ENCODE assay signal across 8 cellular contexts in genomic region chr16:1706386-1707192, GRCh38. TPM values are rescaled to one million over a fixed set of nuclear protein-coding genes. Genes with fewer than 3 reads are reported as not detected.
DNase-seq lines count a peak whose midpoint lies in the region; ATAC-seq, FAIRE-seq and TF ChIP-seq lines count a peak whose summit lies in the region.

No MANE protein-coding gene starts in this region.

- TF ChIP-seq RAD21 in K562 (CRISPR knock-in tag; conservative IDR thresholded peaks at IDR 0.05 in 1 of 2, IDR thresholded peaks at IDR 0.05 in 1 of 2) = no peak

- H3K27ac ChIP-seq in SU-DHL-6 (ENCODE audit: low read depth, low read length) (peak overlapping the region; percentile 44), K562 (ENCODE audit: extremely low read depth, low read depth, low read length) (peak overlapping the region; percentile 76)

- peaks cover 16% of the 10 kb centered on the region; the same call in 1 of the 2 replicates for H3F3A ChIP-seq in SU-DHL-6 (ENCODE audit: insufficient read depth)

- H2AFZ ChIP-seq in SU-DHL-6 (ENCODE audit: low read depth, low read length, severe bottlenecking) (peak overlapping the region; percentile 20), K562 (ENCODE audit: low read depth, low read length) (peak overlapping the region; percentile 77)

- no peaks in the 10 kb centered on the region for H3K9me2 ChIP-seq in SU-DHL-6 (replicated peaks; ENCODE audit: insufficient read depth, low read length)

- H3K9me1 ChIP-seq in K562 (ENCODE audit: control insufficient read depth, insufficient read depth, low read length) = peaks cover 4% of the 10 kb centered on the region

- ATAC-seq in HG03025 (IDR thresholded peaks at IDR 0.05; ENCODE audit: low FRiP score, unreplicated experiment) (peak; percentile 32), K562 (peak; percentile 35)

- no peaks in the 10 kb centered on the region for H3K27me3 ChIP-seq in SU-DHL-6 (ENCODE audit: low read length)
- no peaks in the 10 kb centered on the region for H3K27me3 ChIP-seq in K562 (ENCODE audit: control insufficient read depth in 2 of 2, insufficient read depth in 2 of 2, low read length in 2 of 2)

- POLR2A ChIA-PET in K562 (lab: Yijun Ruan, JAX) = interaction anchor here (0.6 to 4.1 kb wide), 16 partner anchors 13 to 599 kb away, joined by 3 to 21 read pairs (median 4); partner anchors contain the start of genes GNPTG, JPT2, TELO2 and TSR3

- H4K20me1 ChIP-seq in SU-DHL-6 (ENCODE audit: low read depth, low read length) (no peaks in the 10 kb centered on the region), K562 (replicated peaks; ENCODE audit: control insufficient read depth, insufficient read depth, low read length) (peaks cover 25% of the 10 kb centered on the region)

- no peaks in the 10 kb centered on the region for H3K9me3 ChIP-seq in SU-DHL-6 (ENCODE audit: insufficient read depth, low read length)
- H3K9me3 ChIP-seq in K562 (replicated peaks; ENCODE audit: control insufficient read depth, insufficient read depth, low read depth, low read length) = no peaks in the 10 kb centered on the region

- DNase-seq in NCI-H146 (lab: John Stamatoyannopoulos, UW) (peak; percentile 67), NCI-H146 treated with DMSO at 0.1 percent for 48 hours (lab: John Stamatoyannopoulos, UW; ENCODE audit: unreplicated experiment) (no peak), K562 (ENCODE audit: extremely low read depth in 1 of 4, low spot score in 3 of 4) (peak; percentile 56 to 72 (median 62)), iPS-NIHi7 (ENCODE audit: extremely low spot score) (peak; percentile 35)
- DNase-seq in stimulated activated CD4-positive, alpha-beta T cell treated with anti-CD3 and anti-CD28 coated beads, Interleukin-1b, Interleukin-23, amount 100 ng/mL, for 4 hours (ENCODE audit: low read depth in 2 of 2) = peak; percentile 31 to 38
- no peak for DNase-seq in NK-92 treated with Interleukin-12 subunit alpha and Interleukin-12 subunit beta, amount 100 ng/mL, for 24 hours (lab: John Stamatoyannopoulos, UW)

- TF ChIP-seq POLR2A in K562 (conservative IDR thresholded peaks at IDR 0.05) = no peak

- TF ChIP-seq CTCF in SU-DHL-6 (IDR thresholded peaks at IDR 0.05; ENCODE audit: insufficient read depth, low read length, poor library complexity, severe bottlenecking) = no peak
- no peak for TF ChIP-seq CTCF in K562 (IDR thresholded peaks at IDR 0.05 in 2 of 3, conservative IDR thresholded peaks at IDR 0.05 in 1 of 3; ENCODE audit: insufficient read depth in 2 of 3, low read depth in 1 of 3, low read length in 3 of 3)

- peak overlapping the region; percentile 76 for H3K4me2 ChIP-seq in SU-DHL-6 (ENCODE audit: low read depth, low read length, poor library complexity, severe bottlenecking)
- peak overlapping the region; percentile 98 for H3K4me2 ChIP-seq in K562 (ENCODE audit: insufficient read depth, low read length)

- FAIRE-seq in K562 (lab: Jason Lieb, UNC) = no peak

- H3K4me1 ChIP-seq in K562 (replicated peaks in 1 of 2; ENCODE audit: control insufficient read depth in 2 of 2, insufficient read depth in 2 of 2, low read length in 2 of 2) = peaks cover 28 to 47% of the 10 kb centered on the region in 2 experiments

- CTCF ChIA-PET in K562 (lab: Yijun Ruan, JAX; ENCODE audit: low intra/inter-chr PET ratio) = no interaction called here

- in situ Hi-C loops in K562 (cut with MboI) = no loop called here

- WGBS in K562 (ENCODE audit: insufficient coverage, low coverage, missing lambda C conversion rate) = 1% methylated on average over 32 of the region's 62 CpGs

- intact Hi-C loops in K562 (cut with micrococcal nuclease) = no loop called here

- no TSS peak for BruUV-seq in K562 (replicated peaks; lab: Mats Ljungman, UMichigan)

- H3K36me3 ChIP-seq in SU-DHL-6 (ENCODE audit: low read length) = no peaks in the 10 kb centered on the region
- peaks cover 21% of the 10 kb centered on the region for H3K36me3 ChIP-seq in K562 (ENCODE audit: control insufficient read depth, insufficient read depth, low read length)

- TF ChIP-seq EP300 in K562 (IDR thresholded peaks at IDR 0.05; ENCODE audit: low read length) = no peak

- H3K4me3 ChIP-seq in SU-DHL-6 (ENCODE audit: insufficient read depth, low read length, poor library complexity, severe bottlenecking) = peak overlapping the region; percentile 64
- H3K4me3 ChIP-seq in K562 = peak overlapping the region; percentile 74

- H3K79me2 ChIP-seq in SU-DHL-6 (ENCODE audit: insufficient read depth, low read length) (peaks cover 47% of the 10 kb centered on the region), K562 (ENCODE audit: control insufficient read depth, insufficient read depth, low read length) (peaks cover 53% of the 10 kb centered on the region)

- peak overlapping the region; percentile 78 for H3K9ac ChIP-seq in SU-DHL-6 (ENCODE audit: low read length)
- H3K9ac ChIP-seq in K562 (ENCODE audit: insufficient read depth in 1 of 2, low read depth in 2 of 2, low read length in 2 of 2) = peak overlapping the region; percentile 81 to 99

TF ChIP-seq in K562, 482 proteins besides CTCF, POLR2A, EP300 and RAD21 (continues in another document):
- 0 out of 2 replicates have a peak, but pooled peaks have one; percentile 26 for TF ChIP-seq KDM2B (CRISPR knock-in tag; IDR thresholded peaks at IDR 0.05)
- peak; percentile 48; the same call in 1 of the 2 replicates for TF ChIP-seq ZNF395 (CRISPR knock-in tag; IDR thresholded peaks at IDR 0.05)
- peak in 1 of 2 experiments; percentile 53; a peak in 2 of 4 replicates for TF ChIP-seq HDAC1 (IDR thresholded peaks at IDR 0.05)
- TF ChIP-seq ARID3B (CRISPR knock-in tag; IDR thresholded peaks at IDR 0.05; ENCODE audit: borderline replicate concordance) = 0 out of 2 replicates have a peak, but pooled peaks have one; percentile 26

RNA-seq across cellular contexts. Expression of gene MAPK8IP3, which starts 0.6 kb away (rescaled TPM):
- total RNA-seq in K562 (2011; cell fraction: chromatin; rRNA removed; ENCODE audit: low replicate concordance) = 161 and 386 TPM in 2 replicates
- total RNA-seq in K562 (2011; cell fraction: nucleolus; rRNA removed) = 222 and 236 TPM in 2 replicates
- 131 and 140 TPM in 2 replicates for total RNA-seq in K562 (2011; cell fraction: nucleoplasm; rRNA removed)
- total RNA-seq in K562 (2014; rRNA removed) (28.9 and 37.1 TPM in 2 replicates), K562 (2014; rRNA removed; fragmentation: Illumina TruSeq; extraction: Trizol) (4.6 and 7.1 TPM in 2 replicates), K562 (2015; rRNA removed; fragmentation: Illumina TruSeq; extraction: Trizol) (18.6 and 19.6 TPM in 2 replicates), K562 (2021) (43.7 and 54.8 TPM in 2 replicates)
- polyA plus RNA-seq in K562 (2011; rRNA removed) (16.7 and 24.4 TPM in 2 replicates), K562 (2014; fragmentation: Illumina TruSeq; extraction: Trizol) (16.7 and 26.0 TPM in 2 replicates), K562 (2014; fragmentation: Nextera tagmentation; extraction: Ambion mirVana) (under 1 TPM; 0.17 to 0.21 TPM), K562 (2014; rRNA removed) (58.7 and 70.8 TPM in 2 replicates)
- polyA plus RNA-seq in K562 (2011; cell fraction: cytosol; rRNA removed) = 10.9 and 17.7 TPM in 2 replicates
- polyA plus RNA-seq in K562 (2011; cell fraction: nucleus; rRNA removed) = 204 and 313 TPM in 2 replicates
- 41.6 and 50.3 TPM in 2 replicates for polyA plus RNA-seq in K562 (2012)
- polyA minus RNA-seq in K562 (2011; rRNA and poly(A)+ RNA removed) = 11.8 and 17.2 TPM in 2 replicates
- polyA minus RNA-seq in K562 (2011; cell fraction: cytosol; rRNA and poly(A)+ RNA removed) = 7.3 and 8.9 TPM in 2 replicates
- polyA minus RNA-seq in K562 (2011; cell fraction: nucleus; rRNA and poly(A)+ RNA removed) = 78.5 and 87.3 TPM in 2 replicates

RNA-seq across cellular contexts. Expression of gene JPT2, which starts 28.5 kb away (rescaled TPM):
- 93.6 and 97.5 TPM in 2 replicates for total RNA-seq in K562 (2011; cell fraction: chromatin; rRNA removed; ENCODE audit: low replicate concordance)
- 70.0 and 73.9 TPM in 2 replicates for total RNA-seq in K562 (2011; cell fraction: nucleolus; rRNA removed)
- 92.1 and 109 TPM in 2 replicates for total RNA-seq in K562 (2011; cell fraction: nucleoplasm; rRNA removed)
- 89.2 and 116 TPM in 2 replicates for total RNA-seq in K562 (2014; rRNA removed)
- total RNA-seq in K562 (2014; rRNA removed; fragmentation: Illumina TruSeq; extraction: Trizol) = 83.5 and 92.6 TPM in 2 replicates
- total RNA-seq in K562 (2015; rRNA removed; fragmentation: Illumina TruSeq; extraction: Trizol) = 80.2 and 88.6 TPM in 2 replicates
- total RNA-seq in K562 (2021) = 121 and 133 TPM in 2 replicates
- polyA plus RNA-seq in K562 (2011; rRNA removed) = 106 and 112 TPM in 2 replicates
- polyA plus RNA-seq in K562 (2011; cell fraction: cytosol; rRNA removed) = 57.8 and 66.9 TPM in 2 replicates
- 68.5 and 76.2 TPM in 2 replicates for polyA plus RNA-seq in K562 (2011; cell fraction: nucleus; rRNA removed)
- 74.8 and 115 TPM in 2 replicates for polyA plus RNA-seq in K562 (2012)
- polyA plus RNA-seq in K562 (2014; fragmentation: Illumina TruSeq; extraction: Trizol) = 133 and 134 TPM in 2 replicates
- polyA plus RNA-seq in K562 (2014; fragmentation: Nextera tagmentation; extraction: Ambion mirVana) = 10 to 100 TPM; 25.5 TPM
- 108 and 117 TPM in 2 replicates for polyA plus RNA-seq in K562 (2014; rRNA removed)
- 67.8 and 69.9 TPM in 2 replicates for polyA minus RNA-seq in K562 (2011; rRNA and poly(A)+ RNA removed)
- polyA minus RNA-seq in K562 (2011; cell fraction: cytosol; rRNA and poly(A)+ RNA removed) = 42.4 and 45.0 TPM in 2 replicates
- 19.5 and 31.4 TPM in 2 replicates for polyA minus RNA-seq in K562 (2011; cell fraction: nucleus; rRNA and poly(A)+ RNA removed)

Comparison
In these comparisons a context has a peak if more than half of its experiments do, and no peak if none do; other contexts are left out.
1. DNase-seq: peak in NCI-H146 (single experiment), K562 (4 of 4), iPS-NIHi7 (single experiment) and stimulated activated CD4-positive, alpha-beta T cell treated with anti-CD3 and anti-CD28 coated beads, Interleukin-1b, Interleukin-23, amount 100 ng/mL, for 4 hours (2 of 2); none in NCI-H146 treated with DMSO at 0.1 percent for 48 hours (single experiment) and NK-92 treated with Interleukin-12 subunit alpha and Interleukin-12 subunit beta, amount 100 ng/mL, for 24 hours (single experiment).